22 cellular contexts compared by ENCODE assay signal in genomic region chr7:47456210-47456955, GRCh38.
DNase-seq lines count a peak whose midpoint lies in the region; ATAC-seq, FAIRE-seq and TF ChIP-seq lines count a peak whose summit lies in the region.
"Had no signal": no experiment of that assay in that cellular context is flagged by ENCODE, and none has a peak within 500 bp of the region (broad histone marks: within the 10 kb centered on the region; RNA-seq: fewer than 3 reads in every experiment).

No MANE protein-coding gene starts in this region.

- H4K91ac ChIP-seq in neuronal stem cell (ENCODE audit: low read depth, low read length, poor library complexity), result no peak overlapping the region

- ATAC-seq in HepG2, result no peak
- ATAC-seq in omental fat pad (ENCODE audit: low FRiP score), result no peak
- ATAC-seq: HCT116 had no signal

- H3K9ac ChIP-seq in liver (ENCODE audit: low read depth in 1 of 2, low read length in 2 of 2) (no peak overlapping the region), HepG2 (ENCODE audit: insufficient read depth, low read depth, low read length) (no peak overlapping the region), neuronal stem cell (ENCODE audit: low read depth, low read length, poor library complexity) (no peak overlapping the region), mesendoderm (ENCODE audit: low read length) (no peak overlapping the region)

- 60% methylated on average over 14 of the region's 14 CpGs for whole genome bisulfite sequencing in liver
- WGBS in HepG2 (ENCODE audit: low lambda C conversion rate), result 93% methylated on average over 14 of the region's 14 CpGs
- no CpG with 5 or more reads among the region's 14 CpGs for WGBS in neuronal stem cell (ENCODE audit: extremely low coverage in 2 of 2, insufficient read length in 2 of 2, insufficient replicate concordance in 1 of 2), 2 donors
- WGBS in mesendoderm (ENCODE audit: extremely low coverage, insufficient coverage, low lambda C conversion rate), result no CpG with 5 or more reads among the region's 14 CpGs

- POLR2A ChIA-PET in HepG2 (lab: Yijun Ruan, JAX), result interaction anchor here (1.9 to 2.1 kb wide), 2 partner anchors 19 to 83 kb away, joined by 4 read pairs; no protein-coding TSS in a partner anchor

- TF ChIP-seq RAD21 in liver (IDR thresholded peaks at IDR 0.05), result no peak
- TF ChIP-seq RAD21 in HepG2 (CRISPR knock-in tag; IDR thresholded peaks at IDR 0.05), result no peak

- BruUV-seq in HepG2 (replicated peaks; lab: Mats Ljungman, UMichigan), result no TSS peak

- no peak overlapping the region for H2BK15ac ChIP-seq in neuronal stem cell (ENCODE audit: low read length)
- no peak overlapping the region for H2BK15ac ChIP-seq in mesendoderm (replicated peaks; ENCODE audit: low read depth)

- peaks cover 11% of the 10 kb centered on the region for H3K79me1 ChIP-seq in neuronal stem cell (ENCODE audit: low read depth, low read length)
- H3K79me1 ChIP-seq in mesendoderm (ENCODE audit: low read length), result no peaks in the 10 kb centered on the region

- H2BK120ac ChIP-seq in neuronal stem cell (ENCODE audit: low read depth, low read length) (no peak overlapping the region), mesendoderm (ENCODE audit: low read depth, low read length) (no peak overlapping the region)

- H3K4me2 ChIP-seq in HepG2 (ENCODE audit: low read depth, low read length) (no peak overlapping the region), neuronal stem cell (ENCODE audit: insufficient read depth, low read length, poor library complexity, severe bottlenecking) (no peak overlapping the region), mesendoderm (ENCODE audit: low read length) (no peak overlapping the region)

- no peak overlapping the region for H2BK5ac ChIP-seq in neuronal stem cell (ENCODE audit: low read length)
- no peak overlapping the region for H2BK5ac ChIP-seq in mesendoderm (ENCODE audit: low read length)

- H3K4me1 ChIP-seq in liver (ENCODE audit: control insufficient read depth in 4 of 4, insufficient read depth in 4 of 4, low read length in 3 of 4), result peaks cover 43 to 90% (median 73%) of the 10 kb centered on the region in 4 donors
- peaks cover 40% of the 10 kb centered on the region for H3K4me1 ChIP-seq in HepG2 (ENCODE audit: insufficient read depth, low read length)
- H3K4me1 ChIP-seq in neuronal stem cell (ENCODE audit: control insufficient read depth in 2 of 2, insufficient read depth in 1 of 2, low read depth in 1 of 2, low read length in 2 of 2), result peaks cover 0 to 27% of the 10 kb centered on the region in 2 donors
- H3K4me1 ChIP-seq in mesendoderm (ENCODE audit: control insufficient read depth, low read depth, low read length), result no peaks in the 10 kb centered on the region

- H3K36me3 ChIP-seq in liver (ENCODE audit: control insufficient read depth in 4 of 4, insufficient read depth in 3 of 4, low read depth in 1 of 4, low read length in 3 of 4) (no peaks in the 10 kb centered on the region), HepG2 (replicated peaks in 1 of 2; ENCODE audit: control insufficient read depth in 1 of 2, insufficient read depth in 2 of 2, low read length in 2 of 2) (peaks cover 22 to 41% of the 10 kb centered on the region in 2 experiments; a peak in 4 of 5 replicates), neuronal stem cell (replicated peaks in 1 of 2; ENCODE audit: control insufficient read depth in 2 of 2, insufficient read depth in 2 of 2, low read length in 2 of 2) (no peaks in the 10 kb centered on the region), mesendoderm (ENCODE audit: control insufficient read depth, insufficient read depth, low read length) (no peaks in the 10 kb centered on the region)

- TF ChIP-seq POLR2A in HepG2 (IDR thresholded peaks at IDR 0.05; ENCODE audit: insufficient read depth in 1 of 2, low read depth in 2 of 2, low read length in 2 of 2), result no peak

- H3K27me3 ChIP-seq in liver (ENCODE audit: control insufficient read depth in 4 of 4, insufficient read depth in 4 of 4, low read length in 3 of 4), result no peaks in the 10 kb centered on the region
- H3K27me3 ChIP-seq in HepG2 (ENCODE audit: control insufficient read depth in 1 of 2, insufficient read depth in 2 of 2, low read length in 2 of 2), result no peaks in the 10 kb centered on the region
- no peaks in the 10 kb centered on the region for H3K27me3 ChIP-seq in neuronal stem cell (ENCODE audit: control insufficient read depth in 3 of 3, insufficient read depth in 3 of 3, low read depth in 1 of 3, low read length in 3 of 3)
- no peaks in the 10 kb centered on the region for H3K27me3 ChIP-seq in mesendoderm (ENCODE audit: insufficient read depth, low read length, poor library complexity)

- H3K9me3 ChIP-seq in liver (ENCODE audit: control insufficient read depth in 4 of 4, low read length in 3 of 4) (no peaks in the 10 kb centered on the region), HepG2 (ENCODE audit: low read length) (no peaks in the 10 kb centered on the region), neuronal stem cell (replicated peaks in 1 of 2; ENCODE audit: control insufficient read depth in 2 of 2, insufficient read depth in 1 of 2, low read depth in 1 of 2, low read length in 2 of 2) (peaks cover 0 to 2% of the 10 kb centered on the region in 2 donors)

- no peak for FAIRE-seq in HepG2 (lab: Jason Lieb, UNC)
- FAIRE-seq: D721Med, GM19239, H1 had no signal

- H3K23ac ChIP-seq in neuronal stem cell (ENCODE audit: low read depth, low read length, poor library complexity), result no peak overlapping the region
- no peak overlapping the region for H3K23ac ChIP-seq in mesendoderm (ENCODE audit: low read length)

- H3K79me2 ChIP-seq in HepG2 (ENCODE audit: insufficient read depth, low read length) (peaks cover 94% of the 10 kb centered on the region), mesendoderm (ENCODE audit: control insufficient read depth, insufficient read depth, low read length) (no peaks in the 10 kb centered on the region)

- H3K14ac ChIP-seq in neuronal stem cell (ENCODE audit: low read length), result no peak overlapping the region

- H3K56ac ChIP-seq in mesendoderm (ENCODE audit: low read length), result no peak overlapping the region

- TF ChIP-seq EP300 in HepG2 (IDR thresholded peaks at IDR 0.05; ENCODE audit: low read depth in 2 of 2, low read length in 2 of 2) (no peak), HepG2 (CRISPR knock-in tag; IDR thresholded peaks at IDR 0.05; ENCODE audit: borderline replicate concordance) (no peak)

- in situ Hi-C loops in HepG2 (cut with HindIII; ENCODE audit: extremely low pct_ligation_motif_present, low pct_unique_long_range_greater_than_20kb) (no loop called here), G401 (cut with HindIII; ENCODE audit: low sequenced_read_pairs) (no loop called here)

- H3K4me3 ChIP-seq in liver (ENCODE audit: low read depth in 1 of 3, low read length in 3 of 3) (no peak overlapping the region), HepG2 (replicated peaks in 1 of 3; ENCODE audit: insufficient read depth in 1 of 3, low read depth in 2 of 3, low read length in 3 of 3) (no peak overlapping the region), neuronal stem cell (ENCODE audit: low read length in 2 of 2) (no peak overlapping the region), mesendoderm (ENCODE audit: low read length) (no peak overlapping the region)

- H2AFZ ChIP-seq in HepG2 (ENCODE audit: low read length) (no peak overlapping the region), neuronal stem cell (ENCODE audit: low read length) (no peak overlapping the region)

- DNase-seq in HepG2 (ENCODE audit: low spot score), result no peak
- peak; percentile 23 for DNase-seq in islet precursor cell
- peak; percentile 18 for DNase-seq in omental fat pad (ENCODE audit: low spot score)
- no peak for DNase-seq in G401 (ENCODE audit: low spot score)
- DNase-seq in neuronal stem cell (ENCODE audit: low spot score), result no peak
- DNase-seq in mesendoderm, result no peak
- DNase-seq: 8988T, AML-193, EL, Karpas-422, MV-4-11, NCI-H1105 treated with DMSO at 0.1 percent for 48 hours, NCI-H2029 treated with DMSO at 0.1 percent for 48 hours, NCI-H2171 treated with DMSO at 0.1 percent for 48 hours, NCI-H524 treated with DMSO at 0.1 percent for 48 hours, OCI-M1, SHP77 had no signal

- peaks cover 70% of the 10 kb centered on the region for H4K20me1 ChIP-seq in HepG2 (ENCODE audit: insufficient read depth, low read length)

- no peak overlapping the region for H2BK12ac ChIP-seq in neuronal stem cell (ENCODE audit: low read length)

- H4K5ac ChIP-seq in mesendoderm (ENCODE audit: low read length), result no peak overlapping the region

- H4K8ac ChIP-seq in neuronal stem cell (ENCODE audit: low read depth, low read length) (no peak overlapping the region), mesendoderm (ENCODE audit: low read depth, low read length) (no peak overlapping the region)

- CTCF ChIA-PET in HepG2 (lab: Yijun Ruan, JAX; ENCODE audit: low intra/inter-chr PET ratio, low total read pairs), result no interaction called here

- intact Hi-C loops in HepG2 (cut with micrococcal nuclease; ENCODE audit: unreplicated experiment), result no loop called here

- TF ChIP-seq CTCF in liver (IDR thresholded peaks at IDR 0.05; ENCODE audit: low read depth, low read length, missing input control) (no peak), HepG2 (CRISPR knock-in tag; IDR thresholded peaks at IDR 0.05) (no peak), omental fat pad (IDR thresholded peaks at IDR 0.05) (no peak)

- H3K18ac ChIP-seq in neuronal stem cell (ENCODE audit: low read length), result no peak overlapping the region
- H3K18ac ChIP-seq in mesendoderm (ENCODE audit: low read length), result no peak overlapping the region

- H3K4ac ChIP-seq in neuronal stem cell (ENCODE audit: low read length) (no peak overlapping the region), mesendoderm (ENCODE audit: low read depth, low read length) (no peak overlapping the region)

- H2AK5ac ChIP-seq in neuronal stem cell (ENCODE audit: low read depth, low read length) (no peak overlapping the region), mesendoderm (ENCODE audit: low read length) (no peak overlapping the region)

- H3K27ac ChIP-seq in liver (ENCODE audit: low read depth in 1 of 2, low read length in 2 of 2) (peak overlapping the region; percentile 87 to 94), HepG2 (ENCODE audit: extremely low read length, insufficient read depth, low read length) (no peak overlapping the region), neuronal stem cell (replicated peaks; ENCODE audit: low read length) (no peak overlapping the region), mesendoderm (ENCODE audit: low read depth, low read length) (no peak overlapping the region)

TF ChIP-seq in liver, 16 proteins besides CTCF, POLR2A, EP300 and RAD21 (continues in another document):
- TF ChIP-seq RXRA (IDR thresholded peaks at IDR 0.05), result peak; percentile 85
- TF ChIP-seq JUND (IDR thresholded peaks at IDR 0.05), result no peak
- peak; percentile 31 for TF ChIP-seq YY1 (IDR thresholded peaks at IDR 0.05)

TF ChIP-seq in HepG2, 621 proteins besides CTCF, POLR2A, EP300 and RAD21 (continues in another document):
- TF ChIP-seq ZNF207 (IDR thresholded peaks at IDR 0.05; ENCODE audit: borderline replicate concordance), result no peak

Comparison
In these comparisons a context has a peak if more than half of its experiments do, and no peak if none do; other contexts are left out.
1. H3K27ac ChIP-seq: peak in liver (2 of 2); none in HepG2 (single experiment), neuronal stem cell (single experiment) and mesendoderm (single experiment).
2. DNase-seq: peak in islet precursor cell (single experiment) and omental fat pad (single experiment); none in HepG2 (single experiment), G401 (single experiment), neuronal stem cell (single experiment) and mesendoderm (single experiment).